Comparison of ENCODE assay signal across 7 cellular contexts in the genomic region with DNA sequence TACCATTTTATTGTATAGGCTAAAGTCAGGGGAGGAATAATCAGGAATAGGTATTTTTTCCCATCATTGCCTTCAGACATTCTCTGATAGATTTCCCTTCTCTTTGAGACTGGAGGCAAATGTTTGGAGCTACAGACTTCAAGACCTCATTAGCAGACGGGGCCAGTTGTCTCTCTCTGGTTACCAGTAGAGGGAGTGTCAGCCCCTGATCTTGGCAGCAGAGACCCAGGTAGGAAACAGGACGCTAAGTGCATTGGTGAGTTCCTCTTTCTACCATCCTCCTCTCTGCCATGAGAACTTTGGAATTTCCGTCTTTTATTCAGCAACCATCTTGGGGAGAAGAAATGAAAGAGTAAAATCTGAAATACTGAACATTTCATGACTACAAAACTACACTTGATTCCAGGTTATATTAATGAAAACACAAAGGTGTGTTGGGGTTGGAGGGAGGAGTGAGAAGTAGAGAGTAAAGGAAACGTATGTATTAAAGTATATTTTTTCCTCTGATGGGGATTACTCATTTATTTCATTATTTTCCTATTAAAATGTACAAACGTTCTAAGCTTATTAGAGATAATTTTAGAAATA.
DNase-seq lines count a peak whose midpoint lies in the region; ATAC-seq and TF ChIP-seq lines count a peak whose summit lies in the region.

No MANE protein-coding gene starts in this region.

- H3K4me1 Mint-ChIP-seq in natural killer cell treated with Interleukin-12 subunit alpha and Interleukin-12 subunit beta and Interleukin-15 and Interleukin-18, amount 100 ng/mL, for 72 hours (ENCODE audit: low read depth in 2 of 2): no peaks in the 10 kb centered on the region
- H3K4me1 Mint-ChIP-seq in mesothelial cell of epicardium: no peaks in the 10 kb centered on the region

- H3K27me3 Mint-ChIP-seq in natural killer cell treated with Interleukin-12 subunit alpha and Interleukin-12 subunit beta and Interleukin-15 and Interleukin-18, amount 100 ng/mL, for 72 hours: no peaks in the 10 kb centered on the region
- no peaks in the 10 kb centered on the region for H3K27me3 Mint-ChIP-seq in mesothelial cell of epicardium (ENCODE audit: low read depth)

- peaks cover 4% of the 10 kb centered on the region for H3K9me3 Mint-ChIP-seq in natural killer cell treated with Interleukin-12 subunit alpha and Interleukin-12 subunit beta and Interleukin-15 and Interleukin-18, amount 100 ng/mL, for 72 hours
- no peaks in the 10 kb centered on the region for H3K9me3 Mint-ChIP-seq in mesothelial cell of epicardium

- H3K4me3 Mint-ChIP-seq in natural killer cell treated with Interleukin-12 subunit alpha and Interleukin-12 subunit beta and Interleukin-15 and Interleukin-18, amount 100 ng/mL, for 72 hours: no peak overlapping the region
- H3K4me3 Mint-ChIP-seq in mesothelial cell of epicardium: no peak overlapping the region

- in situ Hi-C loops in GM13976 (cut with MboI; ENCODE audit: low sequenced_read_pairs, unreplicated experiment): no loop called here

- TF ChIP-seq CTCF in GM13976 (IDR thresholded peaks at IDR 0.05; ENCODE audit: borderline replicate concordance, control extremely low read depth, extremely low read depth, insufficient read depth, missing control alignments) (peak; percentile 57), mesothelial cell of epicardium (IDR thresholded peaks at IDR 0.05; ENCODE audit: unreplicated experiment) (no peak)

- H3K36me3 Mint-ChIP-seq in natural killer cell treated with Interleukin-12 subunit alpha and Interleukin-12 subunit beta and Interleukin-15 and Interleukin-18, amount 100 ng/mL, for 72 hours: no peaks in the 10 kb centered on the region
- H3K36me3 Mint-ChIP-seq in mesothelial cell of epicardium: no peaks in the 10 kb centered on the region

- peak; percentile 86 for ATAC-seq in GM21576 (IDR thresholded peaks at IDR 0.05; ENCODE audit: unreplicated experiment)
- no peak for ATAC-seq in natural killer cell treated with Interleukin-12 subunit alpha and Interleukin-12 subunit beta and Interleukin-15 and Interleukin-18, amount 100 ng/mL, for 72 hours

- DNase-seq in GM13976 (ENCODE audit: low spot score) (peak; percentile 55), HT1080 (ENCODE audit: low read depth) (peak; percentile 29), RPMI8226 (peak; percentile 58), hippocampal formation (lab: John Stamatoyannopoulos, UW) (peak; percentile 13 to 37), mesothelial cell of epicardium (ENCODE audit: low spot score in 2 of 2, unreplicated experiment in 2 of 2) (no peak)
- DNase-seq in natural killer cell treated with Interleukin-12 subunit alpha and Interleukin-12 subunit beta and Interleukin-15 and Interleukin-18, amount 100 ng/mL, for 72 hours (ENCODE audit: low spot score): no peak

- H3K27ac Mint-ChIP-seq in natural killer cell treated with Interleukin-12 subunit alpha and Interleukin-12 subunit beta and Interleukin-15 and Interleukin-18, amount 100 ng/mL, for 72 hours: no peak overlapping the region
- H3K27ac Mint-ChIP-seq in mesothelial cell of epicardium: no peak overlapping the region

Comparison
In these comparisons a context has a peak if more than half of its experiments do, and no peak if none do; other contexts are left out.
1. DNase-seq: peak in GM13976 (single experiment), HT1080 (single experiment), RPMI8226 (single experiment) and hippocampal formation (2 of 2); none in natural killer cell treated with Interleukin-12 subunit alpha and Interleukin-12 subunit beta and Interleukin-15 and Interleukin-18, amount 100 ng/mL, for 72 hours (single experiment) and mesothelial cell of epicardium (0 of 2).